In the genomic region with DNA sequence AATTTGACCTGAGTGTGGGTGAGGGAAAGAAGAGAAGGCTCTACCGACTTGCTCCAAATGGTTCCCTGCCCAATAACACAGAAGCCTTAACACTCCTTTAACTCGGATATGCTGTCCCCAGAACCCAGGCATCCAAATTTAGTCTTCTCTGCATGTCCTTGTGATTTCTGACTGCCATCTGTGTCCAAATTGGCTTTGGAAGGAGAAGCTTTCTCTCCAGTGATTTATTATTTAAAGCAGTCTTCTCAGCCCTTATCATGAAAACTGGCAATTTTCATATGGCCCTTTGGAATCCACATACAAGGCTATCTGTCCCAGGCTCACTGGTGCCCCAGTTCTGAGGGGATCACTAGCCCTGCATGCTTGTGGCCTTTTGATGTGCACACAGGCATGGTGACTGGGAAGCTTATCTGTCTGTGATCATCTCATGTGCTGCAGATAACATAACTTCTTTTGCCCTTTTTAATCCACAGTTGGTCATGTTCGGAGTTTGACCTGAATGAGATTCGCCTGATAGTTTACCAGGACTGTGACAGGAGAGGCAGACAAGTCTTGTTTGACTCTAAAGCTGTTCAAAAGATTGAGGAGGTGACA, we compare ENCODE assay signal across 11 cellular contexts. TPM values are rescaled to one million over a fixed set of nuclear protein-coding genes. Genes with fewer than 3 reads are reported as not detected.
DNase-seq lines count a peak whose midpoint lies in the region; ATAC-seq and TF ChIP-seq lines count a peak whose summit lies in the region.
"Had no signal": no experiment of that assay in that cellular context is flagged by ENCODE, and none has a peak within 500 bp of the region (broad histone marks: within the 10 kb centered on the region; RNA-seq: fewer than 3 reads in every experiment).

No MANE protein-coding gene starts in this region.

- H3K4me1 ChIP-seq in PC-9 (replicated peaks; ENCODE audit: insufficient read depth) (peaks cover 48% of the 10 kb centered on the region), right atrium auricular region (peaks cover 0 to 77% of the 10 kb centered on the region in 2 donors), smooth muscle cell (ENCODE audit: low read depth) (peaks cover 13% of the 10 kb centered on the region), tibial nerve (peaks cover 0 to 56% (median 25%) of the 10 kb centered on the region in 4 donors)

- no peaks in the 10 kb centered on the region for H4K20me1 ChIP-seq in PC-9 (ENCODE audit: insufficient read depth)
- no peaks in the 10 kb centered on the region for H4K20me1 ChIP-seq in smooth muscle cell (ENCODE audit: low read depth)

- DNase-seq in PC-9, result no peak
- DNase-seq in right atrium auricular region (ENCODE audit: low spot score), result no peak
- DNase-seq in smooth muscle cell (lab: John Stamatoyannopoulos, UW; ENCODE audit: unreplicated experiment), result no peak
- no peak for DNase-seq in NCI-H446 (lab: John Stamatoyannopoulos, UW)
- DNase-seq in tibial nerve (ENCODE audit: low spot score in 2 of 2), result no peak
- DNase-seq: activated T-cell treated with anti-CD3 and anti-CD28 coated beads, Interleukin-2, amount 50 U/mL, for 1 hour; EL; NCI-H510A; occipital lobe had no signal

- H3K27ac ChIP-seq in PC-9, result no peak overlapping the region
- peak overlapping the region; percentile 66 to 83 for H3K27ac ChIP-seq in right atrium auricular region
- peak overlapping the region; percentile 86 for H3K27ac ChIP-seq in smooth muscle cell (ENCODE audit: low read depth)
- peak overlapping the region in 2 of 4 donors; percentile 33 to 52 for H3K27ac ChIP-seq in tibial nerve

- no TSS peak for BruUV-seq in PC-9 (replicated peaks; lab: Mats Ljungman, UMichigan)

- TF ChIP-seq CTCF in PC-9 (conservative IDR thresholded peaks at IDR 0.05) (no peak), right atrium auricular region (IDR thresholded peaks at IDR 0.05) (no peak), smooth muscle cell (IDR thresholded peaks at IDR 0.05; ENCODE audit: borderline replicate concordance, insufficient read depth, poor library complexity, severe bottlenecking) (no peak), tibial nerve (IDR thresholded peaks at IDR 0.05) (no peak)

- CTCF ChIA-PET in PC-9 (lab: Charles Lee), result no interaction called here

- POLR2A ChIA-PET in PC-9 (lab: Charles Lee; ENCODE audit: unreplicated experiment), result no interaction called here

- H3K9me2 ChIP-seq in PC-9 (ENCODE audit: insufficient read depth), result no peaks in the 10 kb centered on the region

- H3K9ac ChIP-seq in smooth muscle cell (ENCODE audit: low read depth), result peak overlapping the region; percentile 8

- TF ChIP-seq POLR2A in tibial nerve (IDR thresholded peaks at IDR 0.05), result no peak

- H3K36me3 ChIP-seq in PC-9 (ENCODE audit: low read depth) (no peaks in the 10 kb centered on the region), right atrium auricular region (peaks cover 5% of the 10 kb centered on the region), smooth muscle cell (ENCODE audit: low read depth) (no peaks in the 10 kb centered on the region), tibial nerve (peaks cover 0 to 15% (median 0%) of the 10 kb centered on the region in 3 donors)

- WGBS in smooth muscle cell (ENCODE audit: low lambda C conversion rate), result 54% methylated on average over 4 of the region's 4 CpGs
- 81% methylated on average over 4 of the region's 4 CpGs for WGBS in tibial nerve, 2 donors

- H3K4me3 ChIP-seq in PC-9, result no peak overlapping the region
- no peak overlapping the region for H3K4me3 ChIP-seq in right atrium auricular region
- H3K4me3 ChIP-seq in smooth muscle cell, result no peak overlapping the region
- no peak overlapping the region for H3K4me3 ChIP-seq in tibial nerve

- intact Hi-C loops in PC-9 (cut with micrococcal nuclease; ENCODE audit: unreplicated experiment), result no loop called here

- no peaks in the 10 kb centered on the region for H3K9me3 ChIP-seq in PC-9 (ENCODE audit: insufficient read depth, low read depth)
- no peaks in the 10 kb centered on the region for H3K9me3 ChIP-seq in right atrium auricular region
- H3K9me3 ChIP-seq in smooth muscle cell (replicated peaks; ENCODE audit: low read depth), result no peaks in the 10 kb centered on the region
- H3K9me3 ChIP-seq in tibial nerve, result no peaks in the 10 kb centered on the region

- peaks cover 21% of the 10 kb centered on the region for H3F3A ChIP-seq in PC-9 (ENCODE audit: insufficient read depth, low read depth)
- H3F3A ChIP-seq in smooth muscle cell (ENCODE audit: low read depth), result peaks cover 7% of the 10 kb centered on the region

- peak; percentile 8 for ATAC-seq in GM19467 (IDR thresholded peaks at IDR 0.05; ENCODE audit: unreplicated experiment)
- no peak for ATAC-seq in HG03460 (IDR thresholded peaks at IDR 0.05; ENCODE audit: unreplicated experiment)

- H3K79me2 ChIP-seq in PC-9 (ENCODE audit: low read depth) (no peaks in the 10 kb centered on the region), smooth muscle cell (ENCODE audit: low read depth) (peaks cover 26% of the 10 kb centered on the region)

- H3K27me3 ChIP-seq in PC-9 (ENCODE audit: insufficient read depth, low read depth), result no peaks in the 10 kb centered on the region
- no peaks in the 10 kb centered on the region for H3K27me3 ChIP-seq in right atrium auricular region
- H3K27me3 ChIP-seq in smooth muscle cell (ENCODE audit: low read depth), result no peaks in the 10 kb centered on the region
- no peaks in the 10 kb centered on the region for H3K27me3 ChIP-seq in tibial nerve

- H3K4me2 ChIP-seq in PC-9 (0 out of 2 replicates have a peak overlapping the region, but pooled peaks have one; percentile 28), smooth muscle cell (peak overlapping the region; percentile 27)

- TF ChIP-seq EP300 in tibial nerve (IDR thresholded peaks at IDR 0.05), result no peak

- H2AFZ ChIP-seq in PC-9 (no peak overlapping the region), smooth muscle cell (ENCODE audit: low read depth) (no peak overlapping the region)

RNA-seq across cellular contexts. Expression of a gene that starts 56.7 kb away (rescaled TPM):
- total RNA-seq in PC-9 (2021), result 2.1 and 2.5 TPM in 2 replicates
- 10 to 100 TPM; 38.3 to 42.4 TPM for total RNA-seq in right atrium auricular region
- total RNA-seq in smooth muscle cell, result 27.6 and 36.3 TPM in 2 replicates
- polyA plus RNA-seq in smooth muscle cell, result 10.4 and 11.2 TPM in 2 replicates
- 10 to 100 TPM; 61.5 to 74.3 (median 69.3) TPM for total RNA-seq in tibial nerve
